ENCODE assay signal across 1 cellular context in the genomic region with DNA sequence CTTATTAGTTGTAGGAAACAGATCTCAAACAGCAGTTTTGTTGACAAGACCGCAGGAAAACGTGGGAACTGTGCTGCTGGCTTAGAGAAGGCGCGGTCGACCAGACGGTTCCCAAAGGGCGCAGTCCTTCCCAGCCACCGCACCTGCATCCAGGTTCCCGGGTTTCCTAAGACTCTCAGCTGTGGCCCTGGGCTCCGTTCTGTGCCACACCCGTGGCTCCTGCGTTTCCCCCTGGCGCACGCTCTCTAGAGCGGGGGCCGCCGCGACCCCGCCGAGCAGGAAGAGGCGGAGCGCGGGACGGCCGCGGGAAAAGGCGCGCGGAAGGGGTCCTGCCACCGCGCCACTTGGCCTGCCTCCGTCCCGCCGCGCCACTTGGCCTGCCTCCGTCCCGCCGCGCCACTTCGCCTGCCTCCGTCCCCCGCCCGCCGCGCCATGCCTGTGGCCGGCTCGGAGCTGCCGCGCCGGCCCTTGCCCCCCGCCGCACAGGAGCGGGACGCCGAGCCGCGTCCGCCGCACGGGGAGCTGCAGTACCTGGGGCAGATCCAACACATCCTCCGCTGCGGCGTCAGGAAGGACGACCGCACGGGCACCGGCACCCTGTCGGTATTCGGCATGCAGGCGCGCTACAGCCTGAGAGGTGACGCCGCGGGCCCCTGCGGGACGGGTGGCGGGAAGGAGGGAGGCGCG.
A peak's percentile ranks its signal among the peaks of the same experiment; 100 is the strongest.
TF ChIP-seq lines count a peak whose summit lies in the region.

A gene (plus strand): TSS at position 343 of the 687 bp plus-strand sequence. CDS start 90 bp downstream, at position 433.

TF ChIP-seq in K562, 482 proteins besides CTCF, POLR2A, EP300 and RAD21 (continued from another document and continues in another):
- TF ChIP-seq HDAC3 (IDR thresholded peaks at IDR 0.05; ENCODE audit: borderline replicate concordance, partially characterized antibody): peak; percentile 39
- TF ChIP-seq ZNF77 (CRISPR knock-in tag; IDR thresholded peaks at IDR 0.05): no peak
- peak; percentile 34; the same call in 1 of the 2 replicates for TF ChIP-seq SIN3B (IDR thresholded peaks at IDR 0.05; ENCODE audit: low read depth)
- peak; percentile 96 for TF ChIP-seq POLR2G (IDR thresholded peaks at IDR 0.05; ENCODE audit: low read depth, low read length)
- no peak for TF ChIP-seq ZSCAN32 (CRISPR knock-in tag; IDR thresholded peaks at IDR 0.05)
- no peak for TF ChIP-seq ZNF239 (CRISPR knock-in tag; IDR thresholded peaks at IDR 0.05)
- TF ChIP-seq ZNF551 (CRISPR knock-in tag; IDR thresholded peaks at IDR 0.05): no peak
- TF ChIP-seq KHSRP (IDR thresholded peaks at IDR 0.05): no peak
- TF ChIP-seq POLR2AphosphoS5 (IDR thresholded peaks at IDR 0.05; ENCODE audit: control insufficient read depth, insufficient read depth, low read depth, low read length): peak; percentile 62; the same call in 1 of the 2 replicates
- peak; percentile 86 for TF ChIP-seq HNRNPL (IDR thresholded peaks at IDR 0.05; ENCODE audit: low read depth, low read length)
- no peak for TF ChIP-seq MIER1 (IDR thresholded peaks at IDR 0.05; ENCODE audit: low read depth)
- TF ChIP-seq, protein P1, sequence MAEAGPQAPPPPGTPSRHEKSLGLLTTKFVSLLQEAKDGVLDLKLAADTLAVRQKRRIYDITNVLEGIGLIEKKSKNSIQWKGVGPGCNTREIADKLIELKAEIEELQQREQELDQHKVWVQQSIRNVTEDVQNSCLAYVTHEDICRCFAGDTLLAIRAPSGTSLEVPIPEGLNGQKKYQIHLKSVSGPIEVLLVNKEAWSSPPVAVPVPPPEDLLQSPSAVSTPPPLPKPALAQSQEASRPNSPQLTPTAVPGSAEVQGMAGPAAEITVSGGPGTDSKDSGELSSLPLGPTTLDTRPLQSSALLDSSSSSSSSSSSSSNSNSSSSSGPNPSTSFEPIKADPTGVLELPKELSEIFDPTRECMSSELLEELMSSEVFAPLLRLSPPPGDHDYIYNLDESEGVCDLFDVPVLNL (CRISPR knock-in tag; IDR thresholded peaks at IDR 0.05; ENCODE audit: low read depth): peak; percentile 68
- no peak; the same call in 1 of the 2 replicates for TF ChIP-seq ZNF589 (CRISPR knock-in tag; IDR thresholded peaks at IDR 0.05; ENCODE audit: low read depth)
- no peak for TF ChIP-seq STAT5A (IDR thresholded peaks at IDR 0.05; ENCODE audit: borderline replicate concordance, low read length)
- TF ChIP-seq, protein P2, sequence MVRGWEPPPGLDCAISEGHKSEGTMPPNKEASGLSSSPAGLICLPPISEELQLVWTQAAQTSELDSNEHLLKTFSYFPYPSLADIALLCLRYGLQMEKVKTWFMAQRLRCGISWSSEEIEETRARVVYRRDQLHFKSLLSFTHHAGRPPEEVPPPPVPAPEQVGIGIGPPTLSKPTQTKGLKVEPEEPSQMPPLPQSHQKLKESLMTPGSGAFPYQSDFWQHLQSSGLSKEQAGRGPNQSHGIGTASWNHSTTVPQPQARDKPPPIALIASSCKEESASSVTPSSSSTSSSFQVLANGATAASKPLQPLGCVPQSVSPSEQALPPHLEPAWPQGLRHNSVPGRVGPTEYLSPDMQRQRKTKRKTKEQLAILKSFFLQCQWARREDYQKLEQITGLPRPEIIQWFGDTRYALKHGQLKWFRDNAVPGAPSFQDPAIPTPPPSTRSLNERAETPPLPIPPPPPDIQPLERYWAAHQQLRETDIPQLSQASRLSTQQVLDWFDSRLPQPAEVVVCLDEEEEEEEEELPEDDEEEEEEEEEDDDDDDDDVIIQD (CRISPR knock-in tag; IDR thresholded peaks at IDR 0.05): no peak
- peak; percentile 86 for TF ChIP-seq GATAD2B (IDR thresholded peaks at IDR 0.05; ENCODE audit: borderline replicate concordance)
- TF ChIP-seq ATF1 (CRISPR knock-in tag; IDR thresholded peaks at IDR 0.05): no peak
- TF ChIP-seq ATF1 (tag; IDR thresholded peaks at IDR 0.05): no peak
- TF ChIP-seq, protein P3, sequence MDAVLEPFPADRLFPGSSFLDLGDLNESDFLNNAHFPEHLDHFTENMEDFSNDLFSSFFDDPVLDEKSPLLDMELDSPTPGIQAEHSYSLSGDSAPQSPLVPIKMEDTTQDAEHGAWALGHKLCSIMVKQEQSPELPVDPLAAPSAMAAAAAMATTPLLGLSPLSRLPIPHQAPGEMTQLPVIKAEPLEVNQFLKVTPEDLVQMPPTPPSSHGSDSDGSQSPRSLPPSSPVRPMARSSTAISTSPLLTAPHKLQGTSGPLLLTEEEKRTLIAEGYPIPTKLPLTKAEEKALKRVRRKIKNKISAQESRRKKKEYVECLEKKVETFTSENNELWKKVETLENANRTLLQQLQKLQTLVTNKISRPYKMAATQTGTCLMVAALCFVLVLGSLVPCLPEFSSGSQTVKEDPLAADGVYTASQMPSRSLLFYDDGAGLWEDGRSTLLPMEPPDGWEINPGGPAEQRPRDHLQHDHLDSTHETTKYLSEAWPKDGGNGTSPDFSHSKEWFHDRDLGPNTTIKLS (IDR thresholded peaks at IDR 0.05; ENCODE audit: borderline replicate concordance, low read depth): no peak; the same call in none of the 2 replicates
- peak; percentile 12; the same call in 1 of the 2 replicates for TF ChIP-seq TOE1 (IDR thresholded peaks at IDR 0.05; ENCODE audit: borderline replicate concordance)
- no peak for TF ChIP-seq TOE1 (CRISPR knock-in tag; IDR thresholded peaks at IDR 0.05; ENCODE audit: borderline replicate concordance, low read depth)
- no peak for TF ChIP-seq NR2C2 (CRISPR knock-in tag; IDR thresholded peaks at IDR 0.05)
- TF ChIP-seq NR2C2 (tag; IDR thresholded peaks at IDR 0.05): 0 out of 2 replicates have a peak, but pooled peaks have one; percentile 14
- TF ChIP-seq, protein P4, sequence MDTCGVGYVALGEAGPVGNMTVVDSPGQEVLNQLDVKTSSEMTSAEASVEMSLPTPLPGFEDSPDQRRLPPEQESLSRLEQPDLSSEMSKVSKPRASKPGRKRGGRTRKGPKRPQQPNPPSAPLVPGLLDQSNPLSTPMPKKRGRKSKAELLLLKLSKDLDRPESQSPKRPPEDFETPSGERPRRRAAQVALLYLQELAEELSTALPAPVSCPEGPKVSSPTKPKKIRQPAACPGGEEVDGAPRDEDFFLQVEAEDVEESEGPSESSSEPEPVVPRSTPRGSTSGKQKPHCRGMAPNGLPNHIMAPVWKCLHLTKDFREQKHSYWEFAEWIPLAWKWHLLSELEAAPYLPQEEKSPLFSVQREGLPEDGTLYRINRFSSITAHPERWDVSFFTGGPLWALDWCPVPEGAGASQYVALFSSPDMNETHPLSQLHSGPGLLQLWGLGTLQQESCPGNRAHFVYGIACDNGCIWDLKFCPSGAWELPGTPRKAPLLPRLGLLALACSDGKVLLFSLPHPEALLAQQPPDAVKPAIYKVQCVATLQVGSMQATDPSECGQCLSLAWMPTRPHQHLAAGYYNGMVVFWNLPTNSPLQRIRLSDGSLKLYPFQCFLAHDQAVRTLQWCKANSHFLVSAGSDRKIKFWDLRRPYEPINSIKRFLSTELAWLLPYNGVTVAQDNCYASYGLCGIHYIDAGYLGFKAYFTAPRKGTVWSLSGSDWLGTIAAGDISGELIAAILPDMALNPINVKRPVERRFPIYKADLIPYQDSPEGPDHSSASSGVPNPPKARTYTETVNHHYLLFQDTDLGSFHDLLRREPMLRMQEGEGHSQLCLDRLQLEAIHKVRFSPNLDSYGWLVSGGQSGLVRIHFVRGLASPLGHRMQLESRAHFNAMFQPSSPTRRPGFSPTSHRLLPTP (IDR thresholded peaks at IDR 0.05; ENCODE audit: borderline replicate concordance, extremely low read depth, insufficient read length): no peak
- TF ChIP-seq CAMTA2 (CRISPR knock-in tag; conservative IDR thresholded peaks at IDR 0.05): no peak
- TF ChIP-seq, protein P5, sequence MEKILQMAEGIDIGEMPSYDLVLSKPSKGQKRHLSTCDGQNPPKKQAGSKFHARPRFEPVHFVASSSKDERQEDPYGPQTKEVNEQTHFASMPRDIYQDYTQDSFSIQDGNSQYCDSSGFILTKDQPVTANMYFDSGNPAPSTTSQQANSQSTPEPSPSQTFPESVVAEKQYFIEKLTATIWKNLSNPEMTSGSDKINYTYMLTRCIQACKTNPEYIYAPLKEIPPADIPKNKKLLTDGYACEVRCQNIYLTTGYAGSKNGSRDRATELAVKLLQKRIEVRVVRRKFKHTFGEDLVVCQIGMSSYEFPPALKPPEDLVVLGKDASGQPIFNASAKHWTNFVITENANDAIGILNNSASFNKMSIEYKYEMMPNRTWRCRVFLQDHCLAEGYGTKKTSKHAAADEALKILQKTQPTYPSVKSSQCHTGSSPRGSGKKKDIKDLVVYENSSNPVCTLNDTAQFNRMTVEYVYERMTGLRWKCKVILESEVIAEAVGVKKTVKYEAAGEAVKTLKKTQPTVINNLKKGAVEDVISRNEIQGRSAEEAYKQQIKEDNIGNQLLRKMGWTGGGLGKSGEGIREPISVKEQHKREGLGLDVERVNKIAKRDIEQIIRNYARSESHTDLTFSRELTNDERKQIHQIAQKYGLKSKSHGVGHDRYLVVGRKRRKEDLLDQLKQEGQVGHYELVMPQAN (IDR thresholded peaks at IDR 0.05; ENCODE audit: borderline replicate concordance): no peak; the same call in 1 of the 2 replicates
- TF ChIP-seq GATA2 (CRISPR knock-in tag; IDR thresholded peaks at IDR 0.05): no peak
- 0 out of 2 replicates have a peak, but pooled peaks have one; percentile 53 for TF ChIP-seq ZNF224 (CRISPR knock-in tag; IDR thresholded peaks at IDR 0.05)
- peak; percentile 35 for TF ChIP-seq EP400 (IDR thresholded peaks at IDR 0.05)
- no peak for TF ChIP-seq FOSL1 (tag; conservative IDR thresholded peaks at IDR 0.05)
- TF ChIP-seq ZNF143 (CRISPR knock-in tag; IDR thresholded peaks at IDR 0.05): no peak
- TF ChIP-seq HDAC2 (IDR thresholded peaks at IDR 0.05): peak; percentile 74
- TF ChIP-seq, protein P6, sequence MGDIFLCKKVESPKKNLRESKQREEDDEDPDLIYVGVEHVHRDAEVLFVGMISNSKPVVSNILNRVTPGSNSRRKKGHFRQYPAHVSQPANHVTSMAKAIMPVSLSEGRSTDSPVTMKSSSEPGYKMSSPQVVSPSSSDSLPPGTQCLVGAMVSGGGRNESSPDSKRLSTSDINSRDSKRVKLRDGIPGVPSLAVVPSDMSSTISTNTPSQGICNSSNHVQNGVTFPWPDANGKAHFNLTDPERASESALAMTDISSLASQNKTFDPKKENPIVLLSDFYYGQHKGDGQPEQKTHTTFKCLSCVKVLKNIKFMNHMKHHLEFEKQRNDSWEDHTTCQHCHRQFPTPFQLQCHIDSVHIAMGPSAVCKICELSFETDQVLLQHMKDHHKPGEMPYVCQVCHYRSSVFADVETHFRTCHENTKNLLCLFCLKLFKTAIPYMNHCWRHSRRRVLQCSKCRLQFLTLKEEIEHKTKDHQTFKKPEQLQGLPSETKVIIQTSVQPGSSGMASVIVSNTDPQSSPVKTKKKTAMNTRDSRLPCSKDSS (IDR thresholded peaks at IDR 0.05; ENCODE audit: low read depth, partially characterized antibody): no peak
- TF ChIP-seq NCOA1 (IDR thresholded peaks at IDR 0.05; ENCODE audit: low read depth): no peak
- TF ChIP-seq, protein P7, sequence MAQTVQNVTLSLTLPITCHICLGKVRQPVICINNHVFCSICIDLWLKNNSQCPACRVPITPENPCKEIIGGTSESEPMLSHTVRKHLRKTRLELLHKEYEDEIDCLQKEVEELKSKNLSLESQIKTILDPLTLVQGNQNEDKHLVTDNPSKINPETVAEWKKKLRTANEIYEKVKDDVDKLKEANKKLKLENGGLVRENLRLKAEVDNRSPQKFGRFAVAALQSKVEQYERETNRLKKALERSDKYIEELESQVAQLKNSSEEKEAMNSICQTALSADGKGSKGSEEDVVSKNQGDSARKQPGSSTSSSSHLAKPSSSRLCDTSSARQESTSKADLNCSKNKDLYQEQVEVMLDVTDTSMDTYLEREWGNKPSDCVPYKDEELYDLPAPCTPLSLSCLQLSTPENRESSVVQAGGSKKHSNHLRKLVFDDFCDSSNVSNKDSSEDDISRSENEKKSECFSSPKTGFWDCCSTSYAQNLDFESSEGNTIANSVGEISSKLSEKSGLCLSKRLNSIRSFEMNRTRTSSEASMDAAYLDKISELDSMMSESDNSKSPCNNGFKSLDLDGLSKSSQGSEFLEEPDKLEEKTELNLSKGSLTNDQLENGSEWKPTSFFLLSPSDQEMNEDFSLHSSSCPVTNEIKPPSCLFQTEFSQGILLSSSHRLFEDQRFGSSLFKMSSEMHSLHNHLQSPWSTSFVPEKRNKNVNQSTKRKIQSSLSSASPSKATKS (CRISPR knock-in tag; IDR thresholded peaks at IDR 0.05): no peak
- no peak for TF ChIP-seq FOXJ3 (CRISPR knock-in tag; IDR thresholded peaks at IDR 0.05)
- TF ChIP-seq, protein P8, sequence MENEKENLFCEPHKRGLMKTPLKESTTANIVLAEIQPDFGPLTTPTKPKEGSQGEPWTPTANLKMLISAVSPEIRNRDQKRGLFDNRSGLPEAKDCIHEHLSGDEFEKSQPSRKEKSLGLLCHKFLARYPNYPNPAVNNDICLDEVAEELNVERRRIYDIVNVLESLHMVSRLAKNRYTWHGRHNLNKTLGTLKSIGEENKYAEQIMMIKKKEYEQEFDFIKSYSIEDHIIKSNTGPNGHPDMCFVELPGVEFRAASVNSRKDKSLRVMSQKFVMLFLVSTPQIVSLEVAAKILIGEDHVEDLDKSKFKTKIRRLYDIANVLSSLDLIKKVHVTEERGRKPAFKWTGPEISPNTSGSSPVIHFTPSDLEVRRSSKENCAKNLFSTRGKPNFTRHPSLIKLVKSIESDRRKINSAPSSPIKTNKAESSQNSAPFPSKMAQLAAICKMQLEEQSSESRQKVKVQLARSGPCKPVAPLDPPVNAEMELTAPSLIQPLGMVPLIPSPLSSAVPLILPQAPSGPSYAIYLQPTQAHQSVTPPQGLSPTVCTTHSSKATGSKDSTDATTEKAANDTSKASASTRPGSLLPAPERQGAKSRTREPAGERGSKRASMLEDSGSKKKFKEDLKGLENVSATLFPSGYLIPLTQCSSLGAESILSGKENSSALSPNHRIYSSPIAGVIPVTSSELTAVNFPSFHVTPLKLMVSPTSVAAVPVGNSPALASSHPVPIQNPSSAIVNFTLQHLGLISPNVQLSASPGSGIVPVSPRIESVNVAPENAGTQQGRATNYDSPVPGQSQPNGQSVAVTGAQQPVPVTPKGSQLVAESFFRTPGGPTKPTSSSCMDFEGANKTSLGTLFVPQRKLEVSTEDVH (IDR thresholded peaks at IDR 0.05; ENCODE audit: low read depth, partially characterized antibody): peak; percentile 85
- peak; percentile 66; the same call in 1 of the 2 replicates for TF ChIP-seq MBD2 (IDR thresholded peaks at IDR 0.05; ENCODE audit: borderline replicate concordance, low read depth)
- no peak for TF ChIP-seq HOXB6 (CRISPR knock-in tag; IDR thresholded peaks at IDR 0.05; ENCODE audit: borderline replicate concordance)
- TF ChIP-seq, protein P9, sequence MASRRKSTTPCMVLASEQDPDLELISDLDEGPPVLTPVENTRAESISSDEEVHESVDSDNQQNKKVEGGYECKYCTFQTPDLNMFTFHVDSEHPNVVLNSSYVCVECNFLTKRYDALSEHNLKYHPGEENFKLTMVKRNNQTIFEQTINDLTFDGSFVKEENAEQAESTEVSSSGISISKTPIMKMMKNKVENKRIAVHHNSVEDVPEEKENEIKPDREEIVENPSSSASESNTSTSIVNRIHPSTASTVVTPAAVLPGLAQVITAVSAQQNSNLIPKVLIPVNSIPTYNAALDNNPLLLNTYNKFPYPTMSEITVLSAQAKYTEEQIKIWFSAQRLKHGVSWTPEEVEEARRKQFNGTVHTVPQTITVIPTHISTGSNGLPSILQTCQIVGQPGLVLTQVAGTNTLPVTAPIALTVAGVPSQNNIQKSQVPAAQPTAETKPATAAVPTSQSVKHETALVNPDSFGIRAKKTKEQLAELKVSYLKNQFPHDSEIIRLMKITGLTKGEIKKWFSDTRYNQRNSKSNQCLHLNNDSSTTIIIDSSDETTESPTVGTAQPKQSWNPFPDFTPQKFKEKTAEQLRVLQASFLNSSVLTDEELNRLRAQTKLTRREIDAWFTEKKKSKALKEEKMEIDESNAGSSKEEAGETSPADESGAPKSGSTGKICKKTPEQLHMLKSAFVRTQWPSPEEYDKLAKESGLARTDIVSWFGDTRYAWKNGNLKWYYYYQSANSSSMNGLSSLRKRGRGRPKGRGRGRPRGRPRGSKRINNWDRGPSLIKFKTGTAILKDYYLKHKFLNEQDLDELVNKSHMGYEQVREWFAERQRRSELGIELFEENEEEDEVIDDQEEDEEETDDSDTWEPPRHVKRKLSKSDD (conservative IDR thresholded peaks at IDR 0.05; ENCODE audit: low read length): 0 out of 2 replicates have a peak, but pooled peaks have one; percentile 38
- no peak for TF ChIP-seq ETV1 (tag; conservative IDR thresholded peaks at IDR 0.05; ENCODE audit: low read depth)
